16 cellular contexts compared by ENCODE assay signal in the genomic region with DNA sequence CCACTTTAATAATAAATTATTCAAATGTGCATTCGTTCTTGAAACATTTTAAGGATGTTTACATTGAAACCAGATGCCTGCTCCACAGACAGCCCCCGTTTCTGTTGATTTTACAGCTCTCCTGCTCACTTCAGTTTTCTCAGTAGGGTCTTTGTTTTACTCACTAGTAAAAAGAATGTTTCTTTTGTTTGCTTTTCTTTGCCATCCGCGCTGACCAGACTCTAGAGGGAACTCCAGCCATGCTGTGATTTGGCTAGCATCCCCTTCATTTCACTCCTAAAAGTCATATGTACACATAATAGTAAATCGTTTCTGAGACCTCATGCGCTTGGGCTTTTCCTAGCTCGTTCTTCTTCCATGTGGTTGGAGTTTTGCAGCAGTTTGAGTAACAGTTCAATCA. TPM values are rescaled to one million over a fixed set of nuclear protein-coding genes. Genes with fewer than 3 reads are reported as not detected.
A peak's percentile ranks its signal among the peaks of the same experiment; 100 is the strongest.
DNase-seq lines count a peak whose midpoint lies in the region; ATAC-seq and TF ChIP-seq lines count a peak whose summit lies in the region.
"Had no signal": no experiment of that assay in that cellular context is flagged by ENCODE, and none has a peak within 500 bp of the region (broad histone marks: within the 10 kb centered on the region; RNA-seq: fewer than 3 reads in every experiment).

No MANE protein-coding gene starts in this region.

- TF ChIP-seq CTCF in GM23338 (conservative IDR thresholded peaks at IDR 0.05; ENCODE audit: low read depth in 2 of 2): no peak

- H3K4me2 ChIP-seq in GM23338: 0 out of 2 replicates have a peak overlapping the region, but pooled peaks have one; percentile 7
- H3K4me2 ChIP-seq in trophoblast cell (ENCODE audit: low read length): no peak overlapping the region

- no peaks in the 10 kb centered on the region for H3K36me3 ChIP-seq in GM23338 (ENCODE audit: insufficient read depth)
- no peaks in the 10 kb centered on the region for H3K36me3 ChIP-seq in trophoblast cell (ENCODE audit: control insufficient read depth in 1 of 2, insufficient read depth in 2 of 2, low read length in 2 of 2)
- H3K36me3 ChIP-seq: left ventricle myocardium inferior had no signal

- no CpG with 5 or more reads among the region's 7 CpGs for WGBS in trophoblast cell (ENCODE audit: extremely low coverage, insufficient coverage, insufficient read length)

- H2AK5ac ChIP-seq in trophoblast cell (ENCODE audit: low read length): no peak overlapping the region

- no peaks in the 10 kb centered on the region for H4K20me1 ChIP-seq in GM23338 (replicated peaks; ENCODE audit: insufficient read depth)

- peaks cover 4% of the 10 kb centered on the region for H3K79me1 ChIP-seq in trophoblast cell (ENCODE audit: low read length)

- H3K4me1 ChIP-seq in GM23338 (ENCODE audit: insufficient read depth) (peaks cover 12% of the 10 kb centered on the region), trophoblast cell (ENCODE audit: control insufficient read depth in 1 of 2, insufficient read depth in 2 of 2, low read length in 2 of 2) (peaks cover 9 to 16% of the 10 kb centered on the region in 2 experiments)

- no peak overlapping the region for H3K9ac ChIP-seq in trophoblast cell (ENCODE audit: low read length)

- in situ Hi-C loops in KBM-7 (cut with MboI; ENCODE audit: low pct_unique_long_range_greater_than_20kb, low sequenced_read_pairs): no loop called here

- no peak overlapping the region for H2BK5ac ChIP-seq in trophoblast cell (ENCODE audit: low read depth, low read length, poor library complexity)

- H3K79me2 ChIP-seq in GM23338 (replicated peaks; ENCODE audit: insufficient read depth) (no peaks in the 10 kb centered on the region), trophoblast cell (ENCODE audit: control insufficient read depth, insufficient read depth, low read length, poor library complexity) (no peaks in the 10 kb centered on the region)

- no peak overlapping the region for H3K27ac Mint-ChIP-seq in GM23338
- no peak overlapping the region for H3K27ac Mint-ChIP-seq in activated T-helper 17 cell treated with anti-CD3 and anti-CD28 coated beads, Interleukin-2, amount 50 U/mL, for 72 hours
- H3K27ac Mint-ChIP-seq: activated CD8-positive, alpha-beta T cell treated with anti-CD3 and anti-CD28 coated beads for 36 hours; CD8-positive, alpha-beta T cell; natural killer cell treated with Interleukin-12 subunit alpha and Interleukin-12 subunit beta and Interleukin-15 and Interleukin-18, amount 100 ng/mL, for 72 hours had no signal

- no peaks in the 10 kb centered on the region for H3K27me3 ChIP-seq in GM23338 (ENCODE audit: insufficient read depth)
- no peaks in the 10 kb centered on the region for H3K27me3 ChIP-seq in trophoblast cell (ENCODE audit: insufficient read depth, low read length)

- no peaks in the 10 kb centered on the region for H3K36me3 Mint-ChIP-seq in GM23338 (ENCODE audit: low read depth)
- no peaks in the 10 kb centered on the region for H3K36me3 Mint-ChIP-seq in activated T-helper 17 cell treated with anti-CD3 and anti-CD28 coated beads, Interleukin-2, amount 50 U/mL, for 72 hours (ENCODE audit: low read depth)
- H3K36me3 Mint-ChIP-seq: CD8-positive, alpha-beta T cell; natural killer cell treated with Interleukin-12 subunit alpha and Interleukin-12 subunit beta and Interleukin-15 and Interleukin-18, amount 100 ng/mL, for 72 hours had no signal

- no peak overlapping the region for H3K18ac ChIP-seq in trophoblast cell (ENCODE audit: low read length)

- H2AFZ ChIP-seq in GM23338 (peak overlapping the region; percentile 25; the same call in 1 of the 2 replicates), trophoblast cell (ENCODE audit: insufficient read depth, low read length, poor library complexity) (no peak overlapping the region)

- H3K4me3 ChIP-seq in GM23338 (no peak overlapping the region), trophoblast cell (ENCODE audit: low read depth, low read length) (no peak overlapping the region)
- H3K4me3 ChIP-seq: left ventricle myocardium inferior, skin epidermis had no signal

- no peak overlapping the region for H3K14ac ChIP-seq in trophoblast cell (ENCODE audit: low read length)

- H3K9me3 Mint-ChIP-seq in GM23338: no peaks in the 10 kb centered on the region
- H3K9me3 Mint-ChIP-seq in activated T-helper 17 cell treated with anti-CD3 and anti-CD28 coated beads, Interleukin-2, amount 50 U/mL, for 72 hours: no peaks in the 10 kb centered on the region
- H3K9me3 Mint-ChIP-seq: activated CD8-positive, alpha-beta T cell treated with anti-CD3 and anti-CD28 coated beads for 36 hours; natural killer cell treated with Interleukin-12 subunit alpha and Interleukin-12 subunit beta and Interleukin-15 and Interleukin-18, amount 100 ng/mL, for 72 hours had no signal

- H3K27me3 Mint-ChIP-seq in GM23338 (ENCODE audit: insufficient read depth, low read depth, poor library complexity): no peaks in the 10 kb centered on the region
- peaks cover 23% of the 10 kb centered on the region for H3K27me3 Mint-ChIP-seq in activated T-helper 17 cell treated with anti-CD3 and anti-CD28 coated beads, Interleukin-2, amount 50 U/mL, for 72 hours

- H3K9me3 ChIP-seq in trophoblast cell (ENCODE audit: insufficient read depth, low read depth, low read length): no peaks in the 10 kb centered on the region
- H3K9me3 ChIP-seq: left ventricle myocardium inferior had no signal

- no peaks in the 10 kb centered on the region for H3F3A ChIP-seq in GM23338 (replicated peaks; ENCODE audit: low read depth)

- peaks cover 18% of the 10 kb centered on the region for H3K9me2 ChIP-seq in GM23338 (ENCODE audit: insufficient read depth)

- no peak overlapping the region for H2BK120ac ChIP-seq in trophoblast cell (ENCODE audit: insufficient read depth, low read length, poor library complexity)

- ATAC-seq in GM23338 (peak; percentile 43; the same call in 2 of the 3 replicates), HG02759 (IDR thresholded peaks at IDR 0.05; ENCODE audit: unreplicated experiment) (no peak)
- ATAC-seq in activated T-helper 17 cell treated with anti-CD3 and anti-CD28 coated beads, Interleukin-2, amount 50 U/mL, for 72 hours (replicated peaks): no peak
- ATAC-seq: activated CD8-positive, alpha-beta T cell treated with anti-CD3 and anti-CD28 coated beads for 36 hours; CD8-positive, alpha-beta T cell; natural killer cell treated with Interleukin-12 subunit alpha and Interleukin-12 subunit beta and Interleukin-15 and Interleukin-18, amount 100 ng/mL, for 72 hours had no signal

- H3K27ac ChIP-seq in GM23338 (ENCODE audit: low read depth): no peak overlapping the region
- H3K27ac ChIP-seq in trophoblast cell (ENCODE audit: low read depth, low read length): peak overlapping the region; percentile 20
- H3K27ac ChIP-seq: left ventricle myocardium inferior, skin epidermis had no signal

- no peak overlapping the region for H2BK12ac ChIP-seq in trophoblast cell (ENCODE audit: low read length)

- no peak overlapping the region for H3K23ac ChIP-seq in trophoblast cell (ENCODE audit: low read length)

- H3K4me1 Mint-ChIP-seq in GM23338: peaks cover 13% of the 10 kb centered on the region
- H3K4me1 Mint-ChIP-seq in activated T-helper 17 cell treated with anti-CD3 and anti-CD28 coated beads, Interleukin-2, amount 50 U/mL, for 72 hours: no peaks in the 10 kb centered on the region

- H4K12ac ChIP-seq in trophoblast cell (ENCODE audit: low read depth, low read length): no peak overlapping the region

- H3K4ac ChIP-seq in trophoblast cell (ENCODE audit: low read depth, low read length): no peak overlapping the region

- no peak overlapping the region for H4K8ac ChIP-seq in trophoblast cell (ENCODE audit: low read depth, low read length)

- DNase-seq in GM23338 (ENCODE audit: low spot score): peak; percentile 17
- peak; percentile 16 for DNase-seq in NCI-H526 treated with DMSO at 0.1 percent for 48 hours (lab: John Stamatoyannopoulos, UW)
- DNase-seq in epidermal melanocyte (ENCODE audit: insufficient read length, low spot score): peak; percentile 58
- no peak for DNase-seq in trophoblast cell
- DNase-seq in NOMO-1 treated with DMSO at 0.1 percent for 48 hours (lab: John Stamatoyannopoulos, UW; ENCODE audit: unreplicated experiment): no peak
- DNase-seq in KBM-7: no peak
- DNase-seq: activated CD8-positive, alpha-beta T cell treated with anti-CD3 and anti-CD28 coated beads for 36 hours; activated gamma-delta T cell; CD8-positive, alpha-beta T cell; left ventricle myocardium inferior; SHP77 had no signal

- H4K91ac ChIP-seq in trophoblast cell (ENCODE audit: low read depth, low read length): no peak overlapping the region

- no peak overlapping the region for H3K4me3 Mint-ChIP-seq in GM23338
- no peak overlapping the region for H3K4me3 Mint-ChIP-seq in activated T-helper 17 cell treated with anti-CD3 and anti-CD28 coated beads, Interleukin-2, amount 50 U/mL, for 72 hours
- H3K4me3 Mint-ChIP-seq: activated CD8-positive, alpha-beta T cell treated with anti-CD3 and anti-CD28 coated beads for 36 hours; CD8-positive, alpha-beta T cell; natural killer cell treated with Interleukin-12 subunit alpha and Interleukin-12 subunit beta and Interleukin-15 and Interleukin-18, amount 100 ng/mL, for 72 hours had no signal

TF ChIP-seq in GM23338, 12 proteins besides CTCF, POLR2A, EP300 and RAD21 (continues in another document):
- TF ChIP-seq CREB1 (CRISPR knock-in tag; IDR thresholded peaks at IDR 0.05; ENCODE audit: low read depth) (no peak), ZNF114 (CRISPR knock-in tag; IDR thresholded peaks at IDR 0.05) (no peak), ZNF331 (CRISPR knock-in tag; IDR thresholded peaks at IDR 0.05; ENCODE audit: low read depth) (no peak), STAT1 (IDR thresholded peaks at IDR 0.05; ENCODE audit: unreplicated experiment) (no peak)
- TF ChIP-seq, protein P1, sequence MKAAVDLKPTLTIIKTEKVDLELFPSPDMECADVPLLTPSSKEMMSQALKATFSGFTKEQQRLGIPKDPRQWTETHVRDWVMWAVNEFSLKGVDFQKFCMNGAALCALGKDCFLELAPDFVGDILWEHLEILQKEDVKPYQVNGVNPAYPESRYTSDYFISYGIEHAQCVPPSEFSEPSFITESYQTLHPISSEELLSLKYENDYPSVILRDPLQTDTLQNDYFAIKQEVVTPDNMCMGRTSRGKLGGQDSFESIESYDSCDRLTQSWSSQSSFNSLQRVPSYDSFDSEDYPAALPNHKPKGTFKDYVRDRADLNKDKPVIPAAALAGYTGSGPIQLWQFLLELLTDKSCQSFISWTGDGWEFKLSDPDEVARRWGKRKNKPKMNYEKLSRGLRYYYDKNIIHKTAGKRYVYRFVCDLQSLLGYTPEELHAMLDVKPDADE (IDR thresholded peaks at IDR 0.05): no peak

RNA-seq across cellular contexts. Expression of a gene that starts 28.7 kb away (rescaled TPM):
- 7.9 and 8.3 TPM in 2 replicates for total RNA-seq in GM23338 (2014; rRNA removed; shearing (Covaris generic))
- polyA plus RNA-seq in GM23338 (2016; fragmentation: Nextera tagmentation; extraction: Ambion mirVana): 2.5 and 3.3 TPM in 2 replicates
- polyA plus RNA-seq in trophoblast cell (2013): 5.6 and 6.9 TPM in 2 replicates
- 1 to 10 TPM; 1.5 to 3.5 TPM for total RNA-seq in activated T-helper 17 cell treated with anti-CD3 and anti-CD28 coated beads, Interleukin-2, amount 50 U/mL, for 72 hours
- total RNA-seq: activated CD8-positive, alpha-beta T cell treated with anti-CD3 and anti-CD28 coated beads for 36 hours; CD8-positive, alpha-beta T cell; endothelial cell of umbilical vein; natural killer cell treated with Interleukin-12 subunit alpha and Interleukin-12 subunit beta and Interleukin-15 and Interleukin-18, amount 100 ng/mL, for 72 hours had no signal

Comparison
In these comparisons a context has a peak if more than half of its experiments do, and no peak if none do; other contexts are left out.
1. DNase-seq: peak in GM23338 (single experiment), NCI-H526 treated with DMSO at 0.1 percent for 48 hours (single experiment) and epidermal melanocyte (single experiment); none in trophoblast cell (0 of 2), NOMO-1 treated with DMSO at 0.1 percent for 48 hours (single experiment) and KBM-7 (single experiment).